ENCODE assay signal across 8 cellular contexts in the genomic region with DNA sequence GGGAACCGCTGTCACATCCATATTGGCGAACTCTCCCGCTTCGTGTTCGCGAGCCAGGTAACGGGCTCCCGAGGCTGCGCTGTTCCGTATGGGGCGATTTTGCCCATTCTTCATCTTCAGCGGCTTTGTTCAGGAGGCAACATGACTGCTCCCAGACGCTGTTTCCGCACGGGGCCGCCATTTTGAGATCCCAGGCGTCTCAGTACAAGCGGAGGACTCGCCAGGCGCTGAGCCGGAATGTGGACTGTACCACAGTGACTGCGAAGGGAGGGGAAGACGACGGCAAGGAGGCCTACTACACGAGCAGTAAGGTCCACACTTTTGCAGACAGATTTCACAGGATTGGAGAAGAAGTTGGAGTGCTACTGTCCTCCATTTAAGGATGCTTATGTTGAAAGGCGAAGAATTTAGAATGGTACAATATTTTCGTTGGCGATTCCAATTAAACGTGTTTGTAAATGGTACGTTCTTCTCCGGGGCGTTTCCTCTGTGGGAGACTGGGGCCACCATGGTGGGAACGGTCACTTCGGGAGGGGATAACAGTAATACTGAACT. TPM values are rescaled to one million over a fixed set of nuclear protein-coding genes. Genes with fewer than 3 reads are reported as not detected.
DNase-seq lines count a peak whose midpoint lies in the region; ATAC-seq, FAIRE-seq and TF ChIP-seq lines count a peak whose summit lies in the region.

No MANE protein-coding gene starts in this region.

- intact Hi-C loops in sciatic nerve (cut with DNase I) = no loop called here

- no peaks in the 10 kb centered on the region for H3K27me3 ChIP-seq in bronchial epithelial cell (ENCODE audit: control insufficient read depth, insufficient read depth, low read length)

- DNase-seq in G401 (ENCODE audit: low spot score) (peak; percentile 92), bronchial epithelial cell (ENCODE audit: low read depth) (peak; percentile 52), hippocampal formation (lab: John Stamatoyannopoulos, UW) (peak; percentile 78 to 84), sciatic nerve (ENCODE audit: low spot score) (peak; percentile 90), NCI-H187 treated with DMSO at 0.1 percent for 48 hours (lab: John Stamatoyannopoulos, UW) (no peak), urothelium cell line (ENCODE audit: low spot score) (no peak), glomerular visceral epithelial cell (ENCODE audit: extremely low spot score) (no peak)
- DNase-seq in activated CD4-positive, alpha-beta T cell treated with anti-CD3 and anti-CD28 coated beads for 1 hour = no peak

- TF ChIP-seq CTCF in bronchial epithelial cell (IDR thresholded peaks at IDR 0.05; ENCODE audit: insufficient read depth, low read length, severe bottlenecking) = no peak

- in situ Hi-C loops in G401 (cut with HindIII; ENCODE audit: low sequenced_read_pairs) = no loop called here

- no peaks in the 10 kb centered on the region for H3K36me3 ChIP-seq in bronchial epithelial cell (ENCODE audit: control insufficient read depth, insufficient read depth, low read length)

- H3K4me3 ChIP-seq in bronchial epithelial cell (ENCODE audit: low read depth, low read length) = peak overlapping the region; percentile 21

- FAIRE-seq in bronchial epithelial cell (lab: Jason Lieb, UNC) (peak; percentile 43), urothelium cell line (lab: Jason Lieb, UNC) (no peak)

- peak; percentile 99 for ATAC-seq in sciatic nerve

RNA-seq across cellular contexts. Expression of a gene that starts 41.6 kb away (rescaled TPM):
- total RNA-seq in G401 (2014; rRNA removed; shearing (Covaris generic)) = not detected in 2 replicates
- total RNA-seq in bronchial epithelial cell = 3.1 and 4.7 TPM in 2 replicates
- total RNA-seq in sciatic nerve = 6.2 TPM

Comparison
In these comparisons a context has a peak if more than half of its experiments do, and no peak if none do; other contexts are left out.
1. DNase-seq: peak in G401 (single experiment), bronchial epithelial cell (single experiment), hippocampal formation (2 of 2) and sciatic nerve (single experiment); none in NCI-H187 treated with DMSO at 0.1 percent for 48 hours (single experiment), urothelium cell line (single experiment), glomerular visceral epithelial cell (single experiment) and activated CD4-positive, alpha-beta T cell treated with anti-CD3 and anti-CD28 coated beads for 1 hour (single experiment).